20 cellular contexts compared by ENCODE assay signal in the genomic region with DNA sequence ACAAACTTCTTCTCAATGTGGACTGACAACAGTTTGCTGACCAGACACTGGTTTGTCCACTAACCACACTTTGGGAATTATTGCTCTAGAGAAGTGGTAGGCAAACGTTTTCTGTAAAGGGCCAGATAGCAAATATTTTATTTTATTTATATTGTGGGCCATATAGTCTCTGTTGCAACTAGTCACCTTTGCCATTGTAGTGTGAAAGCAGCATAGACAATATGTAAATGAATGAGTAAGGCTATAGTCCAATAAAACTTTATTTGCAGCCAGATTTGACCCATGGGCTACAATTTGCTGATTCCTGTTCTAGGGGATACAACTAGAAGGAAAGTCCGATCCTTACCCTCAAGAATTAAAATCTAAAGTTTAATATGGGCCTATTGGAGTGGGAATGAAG. TPM values are rescaled to one million over a fixed set of nuclear protein-coding genes. Genes with fewer than 3 reads are reported as not detected.
A peak's percentile ranks its signal among the peaks of the same experiment; 100 is the strongest.
DNase-seq lines count a peak whose midpoint lies in the region; ATAC-seq and TF ChIP-seq lines count a peak whose summit lies in the region.
"Had no signal": no experiment of that assay in that cellular context is flagged by ENCODE, and none has a peak within 500 bp of the region (broad histone marks: within the 10 kb centered on the region; RNA-seq: fewer than 3 reads in every experiment).

No MANE protein-coding gene starts in this region.

- H3K27ac ChIP-seq in transverse colon, result peak overlapping the region in 3 of 4 donors; percentile 53 to 64 (median 63)
- H3K27ac ChIP-seq: 22Rv1, BLaER1, C4-2B had no signal

- ATAC-seq in left colon (peak; percentile 73), HG02623 (IDR thresholded peaks at IDR 0.05; ENCODE audit: unreplicated experiment) (no peak), HG03457 (IDR thresholded peaks at IDR 0.05; ENCODE audit: unreplicated experiment) (no peak)
- ATAC-seq: CD8-positive, alpha-beta T cell; GM23338; HCT116 had no signal

- peaks cover 0 to 25% (median 7%) of the 10 kb centered on the region in 4 donors for H3K4me1 ChIP-seq in transverse colon
- H3K4me1 ChIP-seq: BLaER1 had no signal

- DNase-seq in DMS53 (lab: John Stamatoyannopoulos, UW), result peak; percentile 9
- no peak for DNase-seq in DMS53 treated with DMSO at 0.1 percent for 48 hours (lab: John Stamatoyannopoulos, UW; ENCODE audit: unreplicated experiment)
- DNase-seq in left colon, result no peak
- DNase-seq in transverse colon, result no peak
- DNase-seq: Caco-2; CD4-positive, CD25-positive, alpha-beta regulatory T cell; CD8-positive, alpha-beta T cell; DMS153; DMS79 treated with DMSO at 0.1 percent for 48 hours; GF-D8; H9; HFFc6 had no signal

- no peaks in the 10 kb centered on the region for H3K9me3 ChIP-seq in transverse colon
- H3K9me3 ChIP-seq: BLaER1, Caco-2 had no signal

- intact Hi-C loops in left colon (cut with DNase I, micrococcal nuclease) (no loop called here), transverse colon (cut with DNase I; ENCODE audit: low total_unique reads) (no loop called here)

- H3K27me3 ChIP-seq in transverse colon, result no peaks in the 10 kb centered on the region
- H3K27me3 ChIP-seq: BLaER1 had no signal

- no peak for TF ChIP-seq EP300 in transverse colon (IDR thresholded peaks at IDR 0.05; ENCODE audit: low read depth)

- no peak overlapping the region for H3K4me3 ChIP-seq in transverse colon
- H3K4me3 ChIP-seq: BLaER1, GM23338 had no signal

- in situ Hi-C loops in transverse colon (cut with MboI; ENCODE audit: low pct_ligation_motif_present in 1 of 4, low pct_unique_long_range_greater_than_20kb in 1 of 4, low sequenced_read_pairs in 3 of 4), result no loop called here

- no peaks in the 10 kb centered on the region for H3K36me3 ChIP-seq in transverse colon
- H3K36me3 ChIP-seq: BLaER1 had no signal

- no peak for TF ChIP-seq CTCF in transverse colon (IDR thresholded peaks at IDR 0.05)

- TF ChIP-seq POLR2A in transverse colon (IDR thresholded peaks at IDR 0.05), result no peak

- 46% methylated on average over 2 of the region's 2 CpGs; no CpG with 5 or more reads in 1 of the 2 donors for whole genome bisulfite sequencing in transverse colon (ENCODE audit: low coverage in 1 of 2), 2 donors

RNA-seq across cellular contexts. Expression of a gene that starts 14.5 kb away (rescaled TPM):
- total RNA-seq in left colon (100 to 1,000 TPM in 1 of 2 donors, 10 to 100 TPM in 1; 97.1 to 114 TPM), transverse colon (100 to 1,000 TPM in 3 of 4 donors, 10 to 100 TPM in 1; 26.9 to 170 (median 134) TPM)
- total RNA-seq: CD4-positive, CD25-positive, alpha-beta regulatory T cell; G401; HFFc6 had no signal
